In the genomic region with DNA sequence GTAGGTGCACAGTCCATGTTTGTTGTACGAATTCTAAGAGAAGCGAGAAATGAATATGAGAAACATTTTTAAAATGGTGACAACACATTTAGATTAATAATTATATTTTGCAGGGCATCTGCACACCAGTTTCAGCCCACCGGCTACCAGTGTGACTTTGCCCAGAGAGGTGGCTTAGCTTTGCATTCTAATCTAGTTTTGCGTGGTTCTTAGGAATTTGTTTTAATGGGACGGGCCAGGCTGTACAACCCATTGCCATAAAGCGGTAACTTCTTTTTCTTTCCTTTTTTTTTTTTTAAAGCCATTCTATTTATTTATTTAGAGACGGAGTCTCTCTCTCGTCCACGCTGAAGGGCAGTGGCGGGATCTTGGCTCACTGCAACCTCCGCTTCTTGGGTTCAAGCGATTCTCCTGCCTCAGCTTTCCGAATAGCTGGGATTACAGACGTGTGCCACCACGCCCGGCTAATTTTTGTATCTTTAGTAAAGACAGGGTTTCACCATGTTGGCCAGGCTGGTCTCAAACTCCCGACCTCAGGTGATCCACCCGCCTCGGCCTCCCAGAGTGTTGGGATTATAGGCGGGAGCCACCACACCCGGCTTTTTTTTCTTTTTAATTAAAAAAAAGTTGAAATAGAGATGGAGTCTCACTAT, we compare ENCODE assay signal across 8 cellular contexts. TPM values are rescaled to one million over a fixed set of nuclear protein-coding genes. Genes with fewer than 3 reads are reported as not detected.
DNase-seq lines count a peak whose midpoint lies in the region; ATAC-seq, FAIRE-seq and TF ChIP-seq lines count a peak whose summit lies in the region.

No MANE protein-coding gene starts in this region.

- peak overlapping the region; percentile 84 for H3K4me3 ChIP-seq in HEK293 (ENCODE audit: low read depth, low read length)
- H3K4me3 ChIP-seq in iPS-11a (ENCODE audit: low read depth, low read length), result peak overlapping the region; percentile 91
- H3K4me3 ChIP-seq in spleen, result peak overlapping the region; percentile 70 to 96 (median 82)

- POLR2A ChIA-PET in HEK293 (lab: Yijun Ruan, JAX), result interaction anchor here (1.2 to 2.3 kb wide), 3 partner anchors 55 to 248 kb away, joined by 3 to 8 read pairs (median 6); a partner anchor contains a TSS

- TF ChIP-seq POLR2A in spleen (IDR thresholded peaks at IDR 0.05) (no peak), GM12891 (IDR thresholded peaks at IDR 0.05; ENCODE audit: low read depth, low read length) (no peak)

- H3K27ac ChIP-seq in HEK293 (ENCODE audit: extremely low read depth, low read depth, low read length) (peak overlapping the region; percentile 81), spleen (peak overlapping the region; percentile 87 to 97 (median 94))

- H3K36me3 ChIP-seq in HEK293 (ENCODE audit: control insufficient read depth in 2 of 2, insufficient read depth in 1 of 2, low read length in 2 of 2), result peaks cover 0 to 23% of the 10 kb centered on the region in 2 experiments; a peak in 2 of 3 replicates
- H3K36me3 ChIP-seq in spleen, result peaks cover 0 to 29% (median 4%) of the 10 kb centered on the region in 6 donors

- H3K9me3 ChIP-seq in HEK293 (ENCODE audit: control insufficient read depth, insufficient read depth, low read depth, low read length) (no peaks in the 10 kb centered on the region), spleen (peaks cover 0 to 9% (median 0%) of the 10 kb centered on the region in 8 donors)

- H3K4me1 ChIP-seq in HEK293 (ENCODE audit: control insufficient read depth, insufficient read depth, low read length) (peaks cover 2% of the 10 kb centered on the region; the same call in 1 of the 2 replicates), spleen (peaks cover 10 to 66% (median 41%) of the 10 kb centered on the region in 6 donors)

- H3K27ac Mint-ChIP-seq in activated T-helper 17 cell treated with anti-CD3 and anti-CD28 coated beads, Interleukin-2, amount 50 U/mL, for 72 hours, result peak overlapping the region; percentile 84

- WGBS in spleen, 5 donors, result 79 to 82% (median 80%) methylated on average over 21 of the region's 21 CpGs

- FAIRE-seq in HTR-8/SVneo (lab: Jason Lieb, UNC), result no peak
- FAIRE-seq in GM12891 (lab: Jason Lieb, UNC), result no peak

- TF ChIP-seq CTCF in HEK293 (tag by site-specific recombination; IDR thresholded peaks at IDR 0.05) (no peak), spleen (IDR thresholded peaks at IDR 0.05 in 8 of 11, conservative IDR thresholded peaks at IDR 0.05 in 3 of 11) (no peak)

- H3K27me3 Mint-ChIP-seq in activated T-helper 17 cell treated with anti-CD3 and anti-CD28 coated beads, Interleukin-2, amount 50 U/mL, for 72 hours, result no peaks in the 10 kb centered on the region

- H3K9me3 Mint-ChIP-seq in activated T-helper 17 cell treated with anti-CD3 and anti-CD28 coated beads, Interleukin-2, amount 50 U/mL, for 72 hours, result no peaks in the 10 kb centered on the region

- CTCF ChIA-PET in HEK293 (lab: Yijun Ruan, JAX), result interaction anchor here (0.7 to 1.2 kb wide), 2 partner anchors 21 to 1085 kb away, joined by 3 to 7 read pairs; no protein-coding TSS in a partner anchor

- intact Hi-C loops in spleen (cut with DNase I; ENCODE audit: low total_unique reads), result no loop called here

- no peak for DNase-seq in spleen
- DNase-seq in effector CD4-positive, alpha-beta T cell, result no peak
- DNase-seq in HTR-8/SVneo (ENCODE audit: insufficient read length, low spot score), result no peak
- no peak for DNase-seq in GM12891 (ENCODE audit: insufficient read length, low spot score)
- DNase-seq in activated CD4-positive, alpha-beta T cell treated with anti-CD3 and anti-CD28 coated beads for 1 hour, result no peak

- no peak for ATAC-seq in activated T-helper 17 cell treated with anti-CD3 and anti-CD28 coated beads, Interleukin-2, amount 50 U/mL, for 72 hours (replicated peaks)

- H3K4me3 Mint-ChIP-seq in activated T-helper 17 cell treated with anti-CD3 and anti-CD28 coated beads, Interleukin-2, amount 50 U/mL, for 72 hours, result peak overlapping the region; percentile 81

- H3K4me1 Mint-ChIP-seq in activated T-helper 17 cell treated with anti-CD3 and anti-CD28 coated beads, Interleukin-2, amount 50 U/mL, for 72 hours, result peaks cover 30% of the 10 kb centered on the region

- H3K36me3 Mint-ChIP-seq in activated T-helper 17 cell treated with anti-CD3 and anti-CD28 coated beads, Interleukin-2, amount 50 U/mL, for 72 hours (ENCODE audit: low read depth), result peaks cover 25% of the 10 kb centered on the region

- H3K27me3 ChIP-seq in spleen (replicated peaks in 1 of 7), result peaks cover 0 to under 1% (median 0%) of the 10 kb centered on the region in 7 donors

TF ChIP-seq in HEK293, 187 proteins besides CTCF, POLR2A, EP300 and RAD21 (continues in another document):
- TF ChIP-seq, protein P1, sequence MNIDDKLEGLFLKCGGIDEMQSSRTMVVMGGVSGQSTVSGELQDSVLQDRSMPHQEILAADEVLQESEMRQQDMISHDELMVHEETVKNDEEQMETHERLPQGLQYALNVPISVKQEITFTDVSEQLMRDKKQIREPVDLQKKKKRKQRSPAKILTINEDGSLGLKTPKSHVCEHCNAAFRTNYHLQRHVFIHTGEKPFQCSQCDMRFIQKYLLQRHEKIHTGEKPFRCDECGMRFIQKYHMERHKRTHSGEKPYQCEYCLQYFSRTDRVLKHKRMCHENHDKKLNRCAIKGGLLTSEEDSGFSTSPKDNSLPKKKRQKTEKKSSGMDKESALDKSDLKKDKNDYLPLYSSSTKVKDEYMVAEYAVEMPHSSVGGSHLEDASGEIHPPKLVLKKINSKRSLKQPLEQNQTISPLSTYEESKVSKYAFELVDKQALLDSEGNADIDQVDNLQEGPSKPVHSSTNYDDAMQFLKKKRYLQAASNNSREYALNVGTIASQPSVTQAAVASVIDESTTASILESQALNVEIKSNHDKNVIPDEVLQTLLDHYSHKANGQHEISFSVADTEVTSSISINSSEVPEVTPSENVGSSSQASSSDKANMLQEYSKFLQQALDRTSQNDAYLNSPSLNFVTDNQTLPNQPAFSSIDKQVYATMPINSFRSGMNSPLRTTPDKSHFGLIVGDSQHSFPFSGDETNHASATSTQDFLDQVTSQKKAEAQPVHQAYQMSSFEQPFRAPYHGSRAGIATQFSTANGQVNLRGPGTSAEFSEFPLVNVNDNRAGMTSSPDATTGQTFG (tag by site-specific recombination; IDR thresholded peaks at IDR 0.05; ENCODE audit: borderline replicate concordance), result no peak
- TF ChIP-seq GLI4 (tag by site-specific recombination; IDR thresholded peaks at IDR 0.05) (no peak), ZNF311 (tag by site-specific recombination; IDR thresholded peaks at IDR 0.05; ENCODE audit: borderline replicate concordance) (no peak), IKZF3 (tag by site-specific recombination; IDR thresholded peaks at IDR 0.05) (no peak), ZIC2 (tag by site-specific recombination; IDR thresholded peaks at IDR 0.05) (no peak), ZBTB8A (tag by site-specific recombination; IDR thresholded peaks at IDR 0.05) (no peak), ZNF302 (tag by site-specific recombination; IDR thresholded peaks at IDR 0.05; ENCODE audit: low read depth) (no peak), ZNF791 (tag by site-specific recombination; IDR thresholded peaks at IDR 0.05) (no peak)

TF ChIP-seq in GM12891, 5 proteins besides CTCF, POLR2A, EP300 and RAD21:
- TF ChIP-seq POU2F2 (IDR thresholded peaks at IDR 0.05; ENCODE audit: low read depth, low read length) (no peak), TAF1 (IDR thresholded peaks at IDR 0.05; ENCODE audit: low read depth, low read length) (no peak), PAX5 (IDR thresholded peaks at IDR 0.05; ENCODE audit: insufficient read depth, low read length, severe bottlenecking) (no peak), SPI1 (IDR thresholded peaks at IDR 0.05; ENCODE audit: low read depth, low read length) (no peak), POLR2AphosphoS5 (IDR thresholded peaks at IDR 0.05; ENCODE audit: low read depth, low read length) (no peak)

RNA-seq across cellular contexts. Expression of a gene that starts 0.8 kb away (rescaled TPM):
- 10 to 100 TPM; 10.5 to 14.0 TPM for total RNA-seq in activated T-helper 17 cell treated with anti-CD3 and anti-CD28 coated beads, Interleukin-2, amount 50 U/mL, for 72 hours
- total RNA-seq in spleen, result 10 to 100 TPM; 10.7 to 24.7 (median 18.1) TPM
- polyA plus RNA-seq in spleen, result 10 to 100 TPM; 30.2 to 33.0 (median 32.3) TPM
- 17.5 TPM for polyA plus RNA-seq in GM12891 (2012; ENCODE audit: low read depth, missing spikeins)

RNA-seq across cellular contexts. Expression of a gene that starts 28.7 kb away (rescaled TPM):
- total RNA-seq in activated T-helper 17 cell treated with anti-CD3 and anti-CD28 coated beads, Interleukin-2, amount 50 U/mL, for 72 hours, result not detected
- not detected for total RNA-seq in spleen
- polyA plus RNA-seq in spleen, result not detected
- not detected for polyA plus RNA-seq in GM12891 (2012; ENCODE audit: low read depth, missing spikeins)

RNA-seq across cellular contexts. Expression of a gene that starts 55.7 kb away (rescaled TPM):
- total RNA-seq in activated T-helper 17 cell treated with anti-CD3 and anti-CD28 coated beads, Interleukin-2, amount 50 U/mL, for 72 hours, result 1 to 10 TPM; 5.1 to 6.4 TPM
- total RNA-seq in spleen, result 10 to 100 TPM; 27.3 to 68.0 (median 36.1) TPM
- 10 to 100 TPM in 2 of 3 donors, 1 to 10 TPM in 1; 7.0 to 28.7 (median 10.1) TPM for polyA plus RNA-seq in spleen
- 24.6 TPM for polyA plus RNA-seq in GM12891 (2012; ENCODE audit: low read depth, missing spikeins)
